In genomic region chr7:151027728-151028130, GRCh38 we compare ENCODE assay signal across 9 cellular contexts. TPM values are rescaled to one million over a fixed set of nuclear protein-coding genes. Genes with fewer than 3 reads are reported as not detected.
DNase-seq lines count a peak whose midpoint lies in the region; ATAC-seq and TF ChIP-seq lines count a peak whose summit lies in the region.
"Not testable (repeated sequence)": the region's sequence is repeated elsewhere in the genome, so short reads cannot be mapped to it uniquely, and the experiment has no call there.
"Had no signal": no experiment of that assay in that cellular context is flagged by ENCODE, and none has a peak within 500 bp of the region (broad histone marks: within the 10 kb centered on the region; RNA-seq: fewer than 3 reads in every experiment).

No MANE protein-coding gene starts in this region.

- peaks cover 19% of the 10 kb centered on the region for H3K4me1 ChIP-seq in SJSA1 (replicated peaks)
- H3K4me1 ChIP-seq in prostate gland (replicated peaks); urinary bladder (ENCODE audit: insufficient read depth): not testable (repeated sequence)

- ATAC-seq in HG02943 (IDR thresholded peaks at IDR 0.05; ENCODE audit: low read depth, unreplicated experiment): peak; percentile 2
- ATAC-seq in esophagus mucosa: peak; percentile 4

- TF ChIP-seq CTCF in GM12865 (IDR thresholded peaks at IDR 0.05; ENCODE audit: insufficient read depth, low read depth, low read length, missing control alignments); lower leg skin (IDR thresholded peaks at IDR 0.05); prostate gland (IDR thresholded peaks at IDR 0.05): not testable (repeated sequence)

- not testable (repeated sequence) for H3K9me3 ChIP-seq in SJSA1 (replicated peaks); prostate gland

- H3K27me3 ChIP-seq in SJSA1 (replicated peaks); prostate gland (replicated peaks; ENCODE audit: insufficient read depth): not testable (repeated sequence)

- not testable (repeated sequence) for DNase-seq in GM12865 (ENCODE audit: low read depth); SJSA1 (ENCODE audit: low read depth in 1 of 2, low spot score in 2 of 2); lower leg skin (ENCODE audit: low spot score in 2 of 2); prostate gland (ENCODE audit: low spot score)

- H3K27ac ChIP-seq in SJSA1: peak overlapping the region; percentile 69
- peak overlapping the region; percentile 63 for H3K27ac ChIP-seq in angular gyrus (ENCODE audit: low read depth, low read length)
- H3K27ac ChIP-seq in prostate gland: peak overlapping the region; percentile 86 to 88
- not testable (repeated sequence) for H3K27ac ChIP-seq in urinary bladder (ENCODE audit: low read depth)

- not testable (repeated sequence) for TF ChIP-seq POLR2A in lower leg skin (IDR thresholded peaks at IDR 0.05)
- TF ChIP-seq POLR2A in prostate gland (IDR thresholded peaks at IDR 0.05): peak; percentile 33

- intact Hi-C loops in lower leg skin (cut with DNase I; ENCODE audit: low total_unique reads) (loop anchor here (5.0 kb wide), 1 partner anchor 85 kb away; no protein-coding TSS in a partner anchor), prostate gland (cut with DNase I) (loop anchor here (5.0 kb wide), 1 partner anchor 85 kb away; no protein-coding TSS in a partner anchor)

- WGBS in lower leg skin, 2 donors: 9 to 13% methylated on average over 16 of the region's 16 CpGs
- 6% methylated on average over 16 of the region's 16 CpGs for WGBS in prostate gland
- WGBS in urinary bladder: 10% methylated on average over 16 of the region's 16 CpGs

- not testable (repeated sequence) for H3K36me3 ChIP-seq in SJSA1; prostate gland; urinary bladder (ENCODE audit: insufficient read depth)

- H3K4me3 ChIP-seq in GM12865 (ENCODE audit: low read depth, low read length) (peak overlapping the region; percentile 63), SJSA1 (peak overlapping the region; percentile 72), lower leg skin (ENCODE audit: low read depth, poor library complexity, severe bottlenecking) (peak overlapping the region; percentile 10), prostate gland (peak overlapping the region; percentile 58 to 63), urinary bladder (ENCODE audit: low read depth, low read length) (peak overlapping the region; percentile 9)

RNA-seq across cellular contexts. Expression of gene ABCB8, which starts 0.5 kb away (rescaled TPM):
- 24.6 and 38.2 TPM in 2 replicates for total RNA-seq in SJSA1 (2014; rRNA removed; shearing (Covaris generic))
- 25.1 TPM for total RNA-seq in esophagus mucosa
- total RNA-seq in lower leg skin: 10 to 100 TPM; 22.9 to 35.2 (median 27.6) TPM
- total RNA-seq in prostate gland: 10 to 100 TPM; 26.4 to 50.6 TPM
- 17.1 TPM for total RNA-seq in urinary bladder
- 19.4 TPM for polyA plus RNA-seq in urinary bladder

RNA-seq across cellular contexts. Expression of gene ATG9B, which starts 3.4 kb away (rescaled TPM):
- total RNA-seq in SJSA1 (2014; rRNA removed; shearing (Covaris generic)): not detected in 2 replicates
- total RNA-seq in esophagus mucosa: 16.7 TPM
- total RNA-seq in lower leg skin: 100 to 1,000 TPM in 1 of 4 donors, 10 to 100 TPM in 3; 47.6 to 125 (median 59.8) TPM
- 1 to 10 TPM in 1 of 2 donors, under 1 TPM in 1; 0.18 to 7.1 TPM for total RNA-seq in prostate gland
- total RNA-seq in urinary bladder: not detected
- 0.32 TPM for polyA plus RNA-seq in urinary bladder
- total RNA-seq: dermis blood vessel endothelial cell had no signal

RNA-seq across cellular contexts. Expression of gene ASIC3, which starts 20.6 kb away (rescaled TPM):
- not detected in 2 replicates for total RNA-seq in SJSA1 (2014; rRNA removed; shearing (Covaris generic))
- 0.52 TPM for total RNA-seq in esophagus mucosa
- 1 to 10 TPM; 2.3 to 2.9 (median 2.5) TPM for total RNA-seq in lower leg skin
- total RNA-seq in prostate gland: 10 to 100 TPM in 1 of 2 donors, 1 to 10 TPM in 1; 1.7 to 11.0 TPM
- 1.1 TPM for total RNA-seq in urinary bladder
- polyA plus RNA-seq in urinary bladder: 2.0 TPM
- total RNA-seq: dermis blood vessel endothelial cell had no signal

RNA-seq across cellular contexts. Expression of gene CDK5, which starts 30.0 kb away (rescaled TPM):
- 23.7 and 29.3 TPM in 2 replicates for total RNA-seq in SJSA1 (2014; rRNA removed; shearing (Covaris generic))
- total RNA-seq in esophagus mucosa: 11.4 TPM
- total RNA-seq in lower leg skin: 10 to 100 TPM in 1 of 4 donors, 1 to 10 TPM in 3; 3.9 to 13.7 (median 7.2) TPM
- 10 to 100 TPM; 13.1 to 18.5 TPM for total RNA-seq in prostate gland
- 6.7 TPM for total RNA-seq in urinary bladder
- 9.4 TPM for polyA plus RNA-seq in urinary bladder

RNA-seq across cellular contexts. Expression of gene SLC4A2, which starts 31.7 kb away (rescaled TPM):
- 95.5 and 100 TPM in 2 replicates for total RNA-seq in SJSA1 (2014; rRNA removed; shearing (Covaris generic))
- total RNA-seq in esophagus mucosa (35.9 TPM), lower leg skin (10 to 100 TPM; 56.3 to 83.5 (median 67.7) TPM), prostate gland (100 to 1,000 TPM in 1 of 2 donors, 10 to 100 TPM in 1; 77.1 to 141 TPM), urinary bladder (30.6 TPM)
- 107 TPM for polyA plus RNA-seq in urinary bladder

Comparison
In these comparisons a context has a peak if more than half of its experiments do, and no peak if none do; other contexts are left out.
1. H3K4me3 ChIP-seq: peak in every context shown above with its lines; median percentile 72 in SJSA1; 63 in GM12865; 60 in prostate gland; 10 in lower leg skin; 9 in urinary bladder.